8 cellular contexts compared by ENCODE assay signal in genomic region chr21:32391755-32392154, GRCh38. TPM values are rescaled to one million over a fixed set of nuclear protein-coding genes. Genes with fewer than 3 reads are reported as not detected.
DNase-seq lines count a peak whose midpoint lies in the region; ATAC-seq and TF ChIP-seq lines count a peak whose summit lies in the region.

No MANE protein-coding gene starts in this region.

- peaks cover 0 to 25% (median 5%) of the 10 kb centered on the region in 3 donors for H3K36me3 Mint-ChIP-seq in CD8-positive, alpha-beta memory T cell

- H3K27me3 ChIP-seq in CD8-positive, alpha-beta memory T cell (ENCODE audit: insufficient read depth, low read length, poor library complexity, severe bottlenecking) = no peaks in the 10 kb centered on the region
- H3K27me3 ChIP-seq in OCI-LY1 (ENCODE audit: insufficient read depth, low read length) (no peaks in the 10 kb centered on the region), endocrine pancreas (ENCODE audit: control insufficient read depth, insufficient read depth, low read length) (no peaks in the 10 kb centered on the region), neuron (ENCODE audit: insufficient read depth, low read length) (no peaks in the 10 kb centered on the region)

- H3K27me3 Mint-ChIP-seq in CD8-positive, alpha-beta memory T cell = peaks cover 3 to 12% of the 10 kb centered on the region in 2 donors

- H3K9me3 Mint-ChIP-seq in CD8-positive, alpha-beta memory T cell = no peaks in the 10 kb centered on the region

- H3K36me3 ChIP-seq in CD8-positive, alpha-beta memory T cell (ENCODE audit: insufficient read depth, low read length) = no peaks in the 10 kb centered on the region
- H3K36me3 ChIP-seq in OCI-LY1 (ENCODE audit: insufficient read depth, low read length) (peaks cover 30% of the 10 kb centered on the region; the same call in 1 of the 2 replicates), endocrine pancreas (ENCODE audit: control insufficient read depth, insufficient read depth, low read length) (no peaks in the 10 kb centered on the region), neuron (ENCODE audit: insufficient read depth, low read length) (peaks cover 7% of the 10 kb centered on the region)

- H3K4me3 ChIP-seq in CD8-positive, alpha-beta memory T cell (ENCODE audit: low read length) = peak overlapping the region; percentile 86
- H3K4me3 ChIP-seq in OCI-LY1 (ENCODE audit: low read depth, low read length, poor library complexity, severe bottlenecking) (peak overlapping the region; percentile 88), endocrine pancreas (ENCODE audit: control insufficient read depth, insufficient read depth, low read length) (peak overlapping the region; percentile 80), neuron (ENCODE audit: low read length) (peak overlapping the region; percentile 56)

- H3K27ac ChIP-seq in CD8-positive, alpha-beta memory T cell (ENCODE audit: low read depth, low read length) = no peak overlapping the region
- no peak overlapping the region for H3K27ac ChIP-seq in OCI-LY1 (ENCODE audit: low read depth, low read length, poor library complexity, severe bottlenecking)

- no peak for DNase-seq in CD8-positive, alpha-beta memory T cell
- no peak for DNase-seq in NCI-H2029 (lab: John Stamatoyannopoulos, UW)
- DNase-seq in SHP77 (lab: John Stamatoyannopoulos, UW) = no peak

- no peaks in the 10 kb centered on the region for H4K20me1 ChIP-seq in OCI-LY1 (ENCODE audit: insufficient read depth, low read length)

- POLR2A ChIA-PET in CD8-positive, alpha-beta memory T cell (lab: Charles Lee) = interaction anchor here (1.1 to 2.1 kb wide), 4 partner anchors 20 to 221 kb away, joined by 3 to 11 read pairs (median 4); partner anchors contain the start of genes CFAP298 and EVA1C

- no peak overlapping the region for H2AFZ ChIP-seq in OCI-LY1 (ENCODE audit: low read length)
- no peak overlapping the region for H2AFZ ChIP-seq in neuron (ENCODE audit: low read depth, low read length)

- H3K4me1 ChIP-seq in CD8-positive, alpha-beta memory T cell (ENCODE audit: insufficient read depth, low read length) = peaks cover 26% of the 10 kb centered on the region
- H3K4me1 ChIP-seq in OCI-LY1 (ENCODE audit: insufficient read depth, low read length, severe bottlenecking) (peaks cover 39% of the 10 kb centered on the region), endocrine pancreas (ENCODE audit: control insufficient read depth, insufficient read depth, low read length) (no peaks in the 10 kb centered on the region), neuron (ENCODE audit: insufficient read depth, low read length) (peaks cover 8% of the 10 kb centered on the region)

- H3K4me3 Mint-ChIP-seq in CD8-positive, alpha-beta memory T cell = peak overlapping the region; percentile 86 to 93 (median 87)

- no peaks in the 10 kb centered on the region for H3K9me2 ChIP-seq in OCI-LY1 (ENCODE audit: low read depth, low read length)

- H3F3A ChIP-seq in OCI-LY1 (ENCODE audit: insufficient read depth, low read length) = no peaks in the 10 kb centered on the region

- ATAC-seq in HG02763 (IDR thresholded peaks at IDR 0.05; ENCODE audit: unreplicated experiment) (no peak), GM19463 (IDR thresholded peaks at IDR 0.05; ENCODE audit: unreplicated experiment) (no peak)

- no peak for TF ChIP-seq CTCF in OCI-LY1 (IDR thresholded peaks at IDR 0.05; ENCODE audit: low read length)

- H3K27ac Mint-ChIP-seq in CD8-positive, alpha-beta memory T cell = peak overlapping the region in 3 of 8 donors; percentile 33 to 75 (median 66)

- H3K79me2 ChIP-seq in OCI-LY1 (ENCODE audit: insufficient read depth, low read length) = peaks cover 52% of the 10 kb centered on the region

- H3K4me2 ChIP-seq in OCI-LY1 (ENCODE audit: low read length) = peak overlapping the region; percentile 89

- CTCF ChIA-PET in CD8-positive, alpha-beta memory T cell (lab: Charles Lee) = interaction anchor here (1.2 to 2.5 kb wide), 4 partner anchors 11 to 209 kb away, joined by 3 to 9 read pairs (median 5); partner anchors contain the start of gene EVA1C

- H3K9ac ChIP-seq in OCI-LY1 (ENCODE audit: low read length) (peak overlapping the region; percentile 75), endocrine pancreas (ENCODE audit: control insufficient read depth, insufficient read depth, low read length) (no peak overlapping the region)

- H3K4me1 Mint-ChIP-seq in CD8-positive, alpha-beta memory T cell = peaks cover 44 to 66% (median 58%) of the 10 kb centered on the region in 3 donors

- H3K9me3 ChIP-seq in CD8-positive, alpha-beta memory T cell (ENCODE audit: low read length) = no peaks in the 10 kb centered on the region
- H3K9me3 ChIP-seq in OCI-LY1 (ENCODE audit: low read length) (no peaks in the 10 kb centered on the region), endocrine pancreas (ENCODE audit: control insufficient read depth, low read length) (no peaks in the 10 kb centered on the region), neuron (ENCODE audit: low read length) (peaks cover 7% of the 10 kb centered on the region)

RNA-seq across cellular contexts. Expression of gene URB1, which starts 1.1 kb away (rescaled TPM):
- 10 to 100 TPM; 38.9 to 39.8 TPM for total RNA-seq in CD8-positive, alpha-beta memory T cell
- polyA plus RNA-seq in CD8-positive, alpha-beta memory T cell = 3.9 TPM

RNA-seq across cellular contexts. Expression of gene EVA1C, which starts 20.8 kb away (rescaled TPM):
- total RNA-seq in CD8-positive, alpha-beta memory T cell = 10 to 100 TPM; 13.4 to 16.2 TPM
- 25.8 TPM for polyA plus RNA-seq in CD8-positive, alpha-beta memory T cell
